In genomic region chr2:91477731-91478672, GRCh38 we compare ENCODE assay signal across 1 cellular context.
A peak's percentile ranks its signal among the peaks of the same experiment; 100 is the strongest.
TF ChIP-seq lines count a peak whose summit lies in the region.

No MANE protein-coding gene starts in this region.

TF ChIP-seq in HepG2, 621 proteins besides CTCF, POLR2A, EP300 and RAD21 (continued from another document and continues in another):
- TF ChIP-seq ARID4A (CRISPR knock-in tag; IDR thresholded peaks at IDR 0.05; ENCODE audit: borderline replicate concordance), result peak; percentile 24; the same call in 1 of the 2 replicates
- no peak for TF ChIP-seq THAP9 (CRISPR knock-in tag; IDR thresholded peaks at IDR 0.05; ENCODE audit: borderline replicate concordance)
- TF ChIP-seq ZSCAN22 (CRISPR knock-in tag; IDR thresholded peaks at IDR 0.05), result no peak
- TF ChIP-seq ATF5 (CRISPR knock-in tag; IDR thresholded peaks at IDR 0.05; ENCODE audit: low read depth), result no peak
- peak; percentile 23; the same call in 1 of the 2 replicates for TF ChIP-seq ZNF75D (CRISPR knock-in tag; IDR thresholded peaks at IDR 0.05; ENCODE audit: borderline replicate concordance)
- no peak for TF ChIP-seq ZNF619 (CRISPR knock-in tag; IDR thresholded peaks at IDR 0.05)
- TF ChIP-seq RFXAP (CRISPR knock-in tag; IDR thresholded peaks at IDR 0.05; ENCODE audit: borderline replicate concordance), result no peak
- no peak for TF ChIP-seq HES4 (CRISPR knock-in tag; IDR thresholded peaks at IDR 0.05; ENCODE audit: borderline replicate concordance)
- no peak for TF ChIP-seq GZF1 (CRISPR knock-in tag; IDR thresholded peaks at IDR 0.05)
- TF ChIP-seq SRSF1 (optimal IDR thresholded peaks at IDR 0.05; ENCODE audit: low read depth, low read length), result peak; percentile 88
- TF ChIP-seq SP4 (CRISPR knock-in tag; IDR thresholded peaks at IDR 0.05), result no peak
- TF ChIP-seq NR3C1 (CRISPR knock-in tag; IDR thresholded peaks at IDR 0.05), result no peak
- no peak for TF ChIP-seq ARID3A (IDR thresholded peaks at IDR 0.05; ENCODE audit: low read depth, low read length)
- TF ChIP-seq ZNF446 (CRISPR knock-in tag; IDR thresholded peaks at IDR 0.05), result no peak
- no peak for TF ChIP-seq CBX1 (IDR thresholded peaks at IDR 0.05; ENCODE audit: low read depth)
- no peak for TF ChIP-seq GPN1 (CRISPR knock-in tag; IDR thresholded peaks at IDR 0.05; ENCODE audit: borderline replicate concordance)
- TF ChIP-seq POGZ (CRISPR knock-in tag; IDR thresholded peaks at IDR 0.05), result no peak
- no peak for TF ChIP-seq NFE2 (CRISPR knock-in tag; IDR thresholded peaks at IDR 0.05)
- no peak for TF ChIP-seq SRF (IDR thresholded peaks at IDR 0.05; ENCODE audit: low read depth, low read length)
- TF ChIP-seq ZNF800 (CRISPR knock-in tag; IDR thresholded peaks at IDR 0.05), result no peak
- TF ChIP-seq PHF5A (CRISPR knock-in tag; IDR thresholded peaks at IDR 0.05; ENCODE audit: low read depth, unreplicated experiment), result no peak
- no peak for TF ChIP-seq ZNF30 (CRISPR knock-in tag; IDR thresholded peaks at IDR 0.05)
- TF ChIP-seq ZNF564 (CRISPR knock-in tag; IDR thresholded peaks at IDR 0.05), result no peak
- no peak for TF ChIP-seq ZSCAN21 (CRISPR knock-in tag; IDR thresholded peaks at IDR 0.05; ENCODE audit: borderline replicate concordance)
- TF ChIP-seq NFKB2 (CRISPR knock-in tag; IDR thresholded peaks at IDR 0.05; ENCODE audit: borderline replicate concordance), result no peak
- TF ChIP-seq KDM5B (CRISPR knock-in tag; IDR thresholded peaks at IDR 0.05; ENCODE audit: borderline replicate concordance), result no peak
- TF ChIP-seq MYC (CRISPR knock-in tag; IDR thresholded peaks at IDR 0.05; ENCODE audit: borderline replicate concordance), result no peak
- no peak for TF ChIP-seq BRCA1 (CRISPR knock-in tag; IDR thresholded peaks at IDR 0.05)
- no peak for TF ChIP-seq SETDB1 (CRISPR knock-in tag; IDR thresholded peaks at IDR 0.05; ENCODE audit: borderline replicate concordance)
- TF ChIP-seq TAF15 (IDR thresholded peaks at IDR 0.05; ENCODE audit: low read depth, low read length, poor library complexity, severe bottlenecking), result peak; percentile 92
- no peak for TF ChIP-seq IRF2 (CRISPR knock-in tag; IDR thresholded peaks at IDR 0.05)
- TF ChIP-seq MBNL3 (CRISPR knock-in tag; conservative IDR thresholded peaks at IDR 0.05), result no peak
- TF ChIP-seq ZBTB38 (CRISPR knock-in tag; IDR thresholded peaks at IDR 0.05), result no peak
- TF ChIP-seq ZFP91 (CRISPR knock-in tag; IDR thresholded peaks at IDR 0.05; ENCODE audit: borderline replicate concordance), result peak; percentile 30; the same call in 1 of the 2 replicates
- no peak for TF ChIP-seq MED8 (CRISPR knock-in tag; IDR thresholded peaks at IDR 0.05; ENCODE audit: insufficient replicate concordance)
- TF ChIP-seq SMC3 (IDR thresholded peaks at IDR 0.05; ENCODE audit: low read length), result no peak
- TF ChIP-seq ZNF503 (CRISPR knock-in tag; IDR thresholded peaks at IDR 0.05), result no peak
- peak; percentile 16 for TF ChIP-seq YY1 (IDR thresholded peaks at IDR 0.05; ENCODE audit: insufficient read depth, insufficient replicate concordance, low read depth, low read length)
- TF ChIP-seq ZBTB8A (CRISPR knock-in tag; IDR thresholded peaks at IDR 0.05; ENCODE audit: borderline replicate concordance, low read depth), result no peak
- TF ChIP-seq ZNF547 (CRISPR knock-in tag; IDR thresholded peaks at IDR 0.05), result peak; percentile 41; the same call in 1 of the 2 replicates
- TF ChIP-seq ZSCAN20 (CRISPR knock-in tag; IDR thresholded peaks at IDR 0.05; ENCODE audit: borderline replicate concordance), result no peak
- TF ChIP-seq ZNF781 (CRISPR knock-in tag; IDR thresholded peaks at IDR 0.05; ENCODE audit: borderline replicate concordance, not compliant biosample characterization), result no peak
- TF ChIP-seq CSRNP2 (CRISPR knock-in tag; conservative IDR thresholded peaks at IDR 0.05; ENCODE audit: low read depth), result no peak
- no peak for TF ChIP-seq ZNF264 (CRISPR knock-in tag; IDR thresholded peaks at IDR 0.05)
- no peak for TF ChIP-seq ZSCAN5A (CRISPR knock-in tag; IDR thresholded peaks at IDR 0.05; ENCODE audit: borderline replicate concordance)
- no peak for TF ChIP-seq ZNF577 (CRISPR knock-in tag; IDR thresholded peaks at IDR 0.05; ENCODE audit: borderline replicate concordance, low read depth)
